Comparison of ENCODE assay signal across 22 cellular contexts in the genomic region with DNA sequence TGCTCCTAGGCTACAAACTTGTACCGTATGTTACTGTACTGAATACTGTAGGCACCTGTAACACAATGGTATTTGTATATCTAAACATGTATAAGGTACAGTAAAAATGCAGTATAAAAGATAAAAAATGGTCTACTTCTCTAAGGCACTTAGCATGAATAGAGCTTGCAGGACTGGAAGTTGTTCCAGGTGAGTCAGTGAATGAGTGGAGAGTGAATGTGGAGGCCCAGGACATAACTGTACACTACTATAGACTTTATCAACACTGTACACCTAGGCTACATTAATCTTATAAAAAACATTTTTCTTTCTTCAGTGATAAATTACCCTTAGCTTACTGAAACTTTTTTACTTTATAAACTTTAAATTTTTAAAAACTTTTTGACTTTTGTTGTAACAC. TPM values are rescaled to one million over a fixed set of nuclear protein-coding genes. Genes with fewer than 3 reads are reported as not detected.
"Had no signal": no experiment of that assay in that cellular context is flagged by ENCODE, and none has a peak within 500 bp of the region (broad histone marks: within the 10 kb centered on the region; RNA-seq: fewer than 3 reads in every experiment).

No MANE protein-coding gene starts in this region.

- DNase-seq: KBM-7, MV-4-11, NCI-H1048, NCI-H1105, NCI-H1417, NCI-H1436 treated with DMSO at 0.1 percent for 48 hours, NCI-H1694, NCI-H187 treated with DMSO at 0.1 percent for 48 hours, NCI-H2029 treated with DMSO at 0.1 percent for 48 hours, NCI-H2107, NCI-H2227 treated with DMSO at 0.1 percent for 48 hours, NCI-H524, NCI-H69, NCI-H774, RPMI8226, SHP77, SK-N-SH, SW 1271 had no signal

- FAIRE-seq: HTR-8/SVneo had no signal

- H3K27ac ChIP-seq: HL-60 had no signal

- H3K9me3 ChIP-seq: SK-N-SH had no signal

- H3K9ac ChIP-seq: SK-N-SH had no signal

RNA-seq across cellular contexts. Expression of a gene that starts 12.5 kb away (rescaled TPM):
- total RNA-seq: SK-MEL-5 had no signal
- polyA plus RNA-seq: IgD-negative memory B cell had no signal
